Comparison of ENCODE assay signal across 9 cellular contexts in the genomic region with DNA sequence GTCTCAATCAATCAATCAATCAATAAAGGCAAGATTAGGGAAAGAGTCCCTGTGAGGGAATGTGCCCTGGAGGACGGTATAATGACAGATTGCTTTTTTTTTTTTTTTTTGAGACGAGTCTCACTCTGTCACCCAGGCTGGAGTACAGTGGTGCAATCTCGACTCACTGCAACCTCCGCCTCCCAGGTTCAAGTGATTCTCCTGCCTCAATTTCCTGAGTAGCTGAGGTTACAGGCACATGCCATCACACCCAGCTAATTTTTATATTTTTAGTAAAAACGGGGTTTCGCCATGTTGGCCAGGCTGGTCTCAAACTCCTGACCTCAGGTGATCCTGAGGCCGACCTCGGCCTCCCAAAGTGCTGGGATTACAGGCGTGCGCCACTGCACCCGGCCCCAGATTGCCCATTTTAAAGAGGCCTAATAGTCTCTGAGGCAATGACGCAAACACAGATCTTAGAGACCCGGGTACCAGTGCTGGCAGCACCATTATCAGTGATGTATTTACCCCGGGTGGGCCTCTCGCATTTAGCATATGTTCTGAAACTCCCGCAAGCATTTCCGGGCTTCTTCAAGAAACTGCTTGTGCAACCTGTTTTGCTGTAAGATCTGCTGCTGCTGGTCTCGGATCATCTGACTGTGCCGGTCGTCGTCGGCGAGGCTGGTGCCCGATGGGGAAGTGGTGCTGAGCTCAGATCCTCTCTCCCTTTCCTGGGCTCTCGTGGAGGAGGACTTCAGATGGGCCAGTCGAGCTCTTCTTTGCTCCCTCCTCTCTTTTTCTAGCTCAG. TPM values are rescaled to one million over a fixed set of nuclear protein-coding genes. Genes with fewer than 3 reads are reported as not detected.
DNase-seq lines count a peak whose midpoint lies in the region; ATAC-seq and TF ChIP-seq lines count a peak whose summit lies in the region.
"Had no signal": no experiment of that assay in that cellular context is flagged by ENCODE, and none has a peak within 500 bp of the region (broad histone marks: within the 10 kb centered on the region; RNA-seq: fewer than 3 reads in every experiment).

No MANE protein-coding gene starts in this region.

- H3K36me3 ChIP-seq in GM06990 (ENCODE audit: control insufficient read depth, insufficient read depth, low read length) (no peaks in the 10 kb centered on the region), mesendoderm (ENCODE audit: control insufficient read depth, insufficient read depth, low read length) (no peaks in the 10 kb centered on the region)

- H3K4me1 ChIP-seq in mesendoderm (ENCODE audit: control insufficient read depth, low read depth, low read length): no peaks in the 10 kb centered on the region

- H3K56ac ChIP-seq in mesendoderm (ENCODE audit: low read length): no peak overlapping the region

- no peak overlapping the region for H2AK5ac ChIP-seq in mesendoderm (ENCODE audit: low read length)

- peak overlapping the region; percentile 10 for H3K27ac Mint-ChIP-seq in central memory CD8-positive, alpha-beta T cell (ENCODE audit: low read depth)

- no peak overlapping the region for H2BK5ac ChIP-seq in mesendoderm (ENCODE audit: low read length)

- intact Hi-C loops in posterior vena cava (cut with DNase I): no loop called here

- H2BK15ac ChIP-seq in mesendoderm (replicated peaks; ENCODE audit: low read depth): no peak overlapping the region

- no peak overlapping the region for H3K23ac ChIP-seq in mesendoderm (ENCODE audit: low read length)

- no CpG with 5 or more reads among the region's 26 CpGs for WGBS in mesendoderm (ENCODE audit: extremely low coverage, insufficient coverage, low lambda C conversion rate)

- peaks cover 13% of the 10 kb centered on the region for H3K4me1 Mint-ChIP-seq in central memory CD8-positive, alpha-beta T cell

- peaks cover 17% of the 10 kb centered on the region for H3K27me3 Mint-ChIP-seq in central memory CD8-positive, alpha-beta T cell

- H3K4me2 ChIP-seq in mesendoderm (ENCODE audit: low read length): no peak overlapping the region

- DNase-seq in GM06990 (ENCODE audit: extremely low read depth, insufficient read length) (peak; percentile 82), T-helper 22 cell (ENCODE audit: low read depth) (peak; percentile 23), posterior vena cava (ENCODE audit: low spot score) (peak; percentile 92), D341Med (ENCODE audit: low spot score) (no peak), mesendoderm (no peak), HT-29 (ENCODE audit: low spot score) (no peak), GDM1 (lab: John Stamatoyannopoulos, UW) (no peak)
- DNase-seq in central memory CD8-positive, alpha-beta T cell (ENCODE audit: low spot score in 2 of 2): peak in 1 of 2 donors; percentile 14

- H3K4me3 ChIP-seq in GM06990 (replicated peaks; ENCODE audit: low read depth, low read length) (no peak overlapping the region), mesendoderm (ENCODE audit: low read length) (no peak overlapping the region)

- no peak overlapping the region for H4K8ac ChIP-seq in mesendoderm (ENCODE audit: low read depth, low read length)

- H3K36me3 Mint-ChIP-seq in central memory CD8-positive, alpha-beta T cell (ENCODE audit: insufficient read depth): peaks cover 3% of the 10 kb centered on the region

- no peak overlapping the region for H3K9ac ChIP-seq in mesendoderm (ENCODE audit: low read length)

- no peak overlapping the region for H2BK120ac ChIP-seq in mesendoderm (ENCODE audit: low read depth, low read length)

- no peaks in the 10 kb centered on the region for H3K79me2 ChIP-seq in mesendoderm (ENCODE audit: control insufficient read depth, insufficient read depth, low read length)

- H4K5ac ChIP-seq in mesendoderm (ENCODE audit: low read length): no peak overlapping the region

- H3K9me3 Mint-ChIP-seq in central memory CD8-positive, alpha-beta T cell: no peaks in the 10 kb centered on the region

- no peak overlapping the region for H3K27ac ChIP-seq in mesendoderm (ENCODE audit: low read depth, low read length)

- TF ChIP-seq CTCF in GM06990 (IDR thresholded peaks at IDR 0.05; ENCODE audit: insufficient read depth, low read length, poor library complexity, severe bottlenecking): no peak

- no peak overlapping the region for H3K4ac ChIP-seq in mesendoderm (ENCODE audit: low read depth, low read length)

- H3K4me3 Mint-ChIP-seq in central memory CD8-positive, alpha-beta T cell: no peak overlapping the region

- H3K79me1 ChIP-seq in mesendoderm (ENCODE audit: low read length): peaks cover 2% of the 10 kb centered on the region

- H3K18ac ChIP-seq in mesendoderm (ENCODE audit: low read length): no peak overlapping the region

- ATAC-seq in central memory CD8-positive, alpha-beta T cell (replicated peaks; ENCODE audit: extremely low read depth, poor library complexity, severe bottlenecking): peak; percentile 58

- H3K27me3 ChIP-seq in GM06990 (replicated peaks; ENCODE audit: control insufficient read depth, insufficient read depth, low read length) (no peaks in the 10 kb centered on the region), mesendoderm (ENCODE audit: insufficient read depth, low read length, poor library complexity) (no peaks in the 10 kb centered on the region)

RNA-seq across cellular contexts. Expression of gene CEP295NL, which starts 12.7 kb away (rescaled TPM):
- 1 to 10 TPM; 4.1 to 4.9 TPM for total RNA-seq in posterior vena cava
- 0.06 TPM for polyA plus RNA-seq in mesendoderm (2013, experiment 1 of 2)
- 0.03 TPM for polyA plus RNA-seq in mesendoderm (2013, experiment 2 of 2)
- total RNA-seq in HT-29 (2014; rRNA removed; shearing (Covaris generic)): 0.05 and 2.1 TPM in 2 replicates
- polyA plus RNA-seq: keratinocyte had no signal

RNA-seq across cellular contexts. Expression of gene TIMP2, which starts 34.9 kb away (rescaled TPM):
- total RNA-seq in posterior vena cava: 100 to 1,000 TPM; 484 to 701 TPM
- 25.3 TPM for polyA plus RNA-seq in mesendoderm (2013, experiment 1 of 2)
- polyA plus RNA-seq in mesendoderm (2013, experiment 2 of 2): 24.9 TPM
- 10.5 and 12.6 TPM in 2 replicates for total RNA-seq in HT-29 (2014; rRNA removed; shearing (Covaris generic))

RNA-seq across cellular contexts. Expression of gene USP36, which starts 49.7 kb away (rescaled TPM):
- total RNA-seq in posterior vena cava: 10 to 100 TPM; 47.1 to 52.1 TPM
- 51.3 TPM for polyA plus RNA-seq in mesendoderm (2013, experiment 1 of 2)
- polyA plus RNA-seq in mesendoderm (2013, experiment 2 of 2): 53.0 TPM
- total RNA-seq in HT-29 (2014; rRNA removed; shearing (Covaris generic)): 36.8 and 42.2 TPM in 2 replicates

Comparison
In these comparisons a context has a peak if more than half of its experiments do, and no peak if none do; other contexts are left out.
1. DNase-seq: peak in GM06990 (single experiment), T-helper 22 cell (single experiment) and posterior vena cava (single experiment); none in D341Med (single experiment), mesendoderm (single experiment), HT-29 (single experiment) and GDM1 (single experiment).
2. RNA of gene TIMP2, which starts 34.9 kb away (total RNA-seq): 484 to 701 TPM in posterior vena cava; 10.5 to 12.6 TPM in HT-29; every median in the first group is over 10 times any median in the second.